In genomic region chr19:6373096-6373812, GRCh38 we compare ENCODE assay signal across 8 cellular contexts. TPM values are rescaled to one million over a fixed set of nuclear protein-coding genes. Genes with fewer than 3 reads are reported as not detected.
DNase-seq lines count a peak whose midpoint lies in the region; ATAC-seq, FAIRE-seq and TF ChIP-seq lines count a peak whose summit lies in the region.

No MANE protein-coding gene starts in this region.

- TF ChIP-seq POLR2A in A549 (IDR thresholded peaks at IDR 0.05; ENCODE audit: low read length) = no peak

- H3K79me2 ChIP-seq in smooth muscle cell (ENCODE audit: low read depth) = no peaks in the 10 kb centered on the region

- peaks cover 17% of the 10 kb centered on the region for H3K4me1 Mint-ChIP-seq in WTC11

- H3K4me3 Mint-ChIP-seq in WTC11 = peak overlapping the region; percentile 85

- H3K27me3 ChIP-seq in bronchial epithelial cell (ENCODE audit: control insufficient read depth, insufficient read depth, low read length) (no peaks in the 10 kb centered on the region), smooth muscle cell (ENCODE audit: low read depth) (no peaks in the 10 kb centered on the region)

- CTCF ChIA-PET in A549 (lab: Yijun Ruan, JAX) = no interaction called here
- CTCF ChIA-PET in WTC11 (lab: Charles Lee) = interaction anchor here (0.8 to 4.0 kb wide), 14 partner anchors 9 to 491 kb away, joined by 3 to 18 read pairs (median 4); partner anchors contain the start of genes CLPP, GTF2F1 and KHSRP

- H3K27ac ChIP-seq in A549 (peak overlapping the region; percentile 95), smooth muscle cell (ENCODE audit: low read depth) (peak overlapping the region; percentile 94)

- 0% methylated on average over 9 of the region's 53 CpGs for WGBS in A549 (ENCODE audit: missing lambda C conversion rate)
- 0% methylated on average over 5 of the region's 53 CpGs for WGBS in smooth muscle cell (ENCODE audit: low lambda C conversion rate)

- H3K4me1 ChIP-seq in A549 = peaks cover 7% of the 10 kb centered on the region; the same call in 2 of the 3 replicates
- H3K4me1 ChIP-seq in smooth muscle cell (ENCODE audit: low read depth) = peaks cover 5% of the 10 kb centered on the region

- H3K4me3 ChIP-seq in A549 (peak overlapping the region; percentile 99), bronchial epithelial cell (ENCODE audit: low read depth, low read length) (peak overlapping the region; percentile 93), smooth muscle cell (peak overlapping the region; percentile 81)

- H3K27ac Mint-ChIP-seq in WTC11 = peak overlapping the region; percentile 94

- no peaks in the 10 kb centered on the region for H3K27me3 Mint-ChIP-seq in WTC11 (ENCODE audit: low read depth)

- peaks cover 10% of the 10 kb centered on the region for H3F3A ChIP-seq in smooth muscle cell (ENCODE audit: low read depth)

- TF ChIP-seq RAD21 in A549 (conservative IDR thresholded peaks at IDR 0.05 in 1 of 2, IDR thresholded peaks at IDR 0.05 in 1 of 2) = no peak

- peak overlapping the region; percentile 86 for H2AFZ ChIP-seq in smooth muscle cell (ENCODE audit: low read depth)

- FAIRE-seq in A549 (lab: Jason Lieb, UNC) = no peak
- FAIRE-seq in bronchial epithelial cell (lab: Jason Lieb, UNC) = no peak

- no peaks in the 10 kb centered on the region for H3K9me3 Mint-ChIP-seq in WTC11

- DNase-seq in A549 (ENCODE audit: low read depth in 1 of 2, low spot score in 1 of 2) = peak; percentile 65 to 97
- DNase-seq in NCI-H226 = peak; percentile 92
- DNase-seq in WTC11 (ENCODE audit: low spot score) = peak; percentile 100
- peak; percentile 90 for DNase-seq in bronchial epithelial cell (ENCODE audit: low read depth)
- DNase-seq in inferior parietal cortex (ENCODE audit: extremely low spot score) = peak; percentile 83
- peak; percentile 98 for DNase-seq in smooth muscle cell (lab: John Stamatoyannopoulos, UW; ENCODE audit: unreplicated experiment)

- POLR2A ChIA-PET in A549 (lab: Yijun Ruan, JAX) (interaction anchor here (0.6 to 1.5 kb wide), 5 partner anchors 10 to 652 kb away, joined by 3 to 16 read pairs (median 4); partner anchors contain the start of gene CLPP), WTC11 (lab: Charles Lee) (interaction anchor here (0.5 to 1.9 kb wide), 12 partner anchors 10 to 394 kb away, joined by 3 to 11 read pairs (median 4); partner anchors contain the start of genes CLPP, GTF2F1 and SH2D3A)

- no peak for TF ChIP-seq EP300 in A549 (IDR thresholded peaks at IDR 0.05)

- peaks cover 2% of the 10 kb centered on the region for H3K36me3 Mint-ChIP-seq in WTC11

- H3K36me3 ChIP-seq in bronchial epithelial cell (ENCODE audit: control insufficient read depth, insufficient read depth, low read length) (peaks cover 5% of the 10 kb centered on the region), smooth muscle cell (ENCODE audit: low read depth) (no peaks in the 10 kb centered on the region)

- ATAC-seq in A549 (peak; percentile 70 to 83), GM18909 (IDR thresholded peaks at IDR 0.05; ENCODE audit: poor library complexity, unreplicated experiment) (peak; percentile 65), HG03280 (IDR thresholded peaks at IDR 0.05; ENCODE audit: unreplicated experiment) (peak; percentile 59), WTC11 (peak; percentile 78)

- H3K9ac ChIP-seq in smooth muscle cell (ENCODE audit: low read depth) = peak overlapping the region; percentile 87

- H4K20me1 ChIP-seq in smooth muscle cell (ENCODE audit: low read depth) = no peaks in the 10 kb centered on the region

- TF ChIP-seq CTCF in A549 (IDR thresholded peaks at IDR 0.05) (no peak), WTC11 (IDR thresholded peaks at IDR 0.05) (no peak), bronchial epithelial cell (IDR thresholded peaks at IDR 0.05; ENCODE audit: insufficient read depth, low read length, severe bottlenecking) (no peak), smooth muscle cell (IDR thresholded peaks at IDR 0.05; ENCODE audit: borderline replicate concordance, insufficient read depth, poor library complexity, severe bottlenecking) (no peak)

- H3K9me3 ChIP-seq in A549 (no peaks in the 10 kb centered on the region), smooth muscle cell (replicated peaks; ENCODE audit: low read depth) (no peaks in the 10 kb centered on the region)

- H3K4me2 ChIP-seq in A549 (peak overlapping the region; percentile 95), smooth muscle cell (peak overlapping the region; percentile 86)

TF ChIP-seq in A549, 52 proteins besides CTCF, POLR2A, EP300 and RAD21 (continues in another document):
- TF ChIP-seq MYC (IDR thresholded peaks at IDR 0.05; ENCODE audit: borderline replicate concordance, low read length) (0 out of 2 replicates have a peak, but pooled peaks have one; percentile 28), CBX8 (IDR thresholded peaks at IDR 0.05) (no peak), JUN (IDR thresholded peaks at IDR 0.05) (no peak), MAX (IDR thresholded peaks at IDR 0.05) (peak; percentile 37; the same call in 1 of the 2 replicates), KDM1A (IDR thresholded peaks at IDR 0.05; ENCODE audit: low read depth) (no peak), ZNF302 (CRISPR knock-in tag; IDR thresholded peaks at IDR 0.05) (no peak)

TF ChIP-seq in WTC11, 78 proteins besides CTCF, POLR2A, EP300 and RAD21:
- no peak for TF ChIP-seq NFYB (CRISPR knock-in tag; conservative IDR thresholded peaks at IDR 0.05; ENCODE audit: low read depth)
- no peak for TF ChIP-seq ZNF121 (CRISPR knock-in tag; IDR thresholded peaks at IDR 0.05)
- 0 out of 2 replicates have a peak, but pooled peaks have one; percentile 38 for TF ChIP-seq TP53 (CRISPR knock-in tag; IDR thresholded peaks at IDR 0.05)
- TF ChIP-seq ATF1 (CRISPR knock-in tag; IDR thresholded peaks at IDR 0.05) = no peak
- TF ChIP-seq IRF1 (CRISPR knock-in tag; IDR thresholded peaks at IDR 0.05) = no peak

RNA-seq across cellular contexts. Expression of gene ALKBH7, which starts 0.7 kb away (rescaled TPM):
- polyA plus RNA-seq in A549 (2011; rRNA removed) = 9.9 and 10.2 TPM in 2 replicates
- 23.9 and 35.0 TPM in 2 replicates for polyA plus RNA-seq in A549 (2012; cell fraction: cytosol; rRNA removed)
- polyA plus RNA-seq in A549 (2012; cell fraction: nucleus; rRNA removed) = 21.8 and 25.7 TPM in 2 replicates
- polyA plus RNA-seq in A549 (2017; fragmentation: RNase III; extraction: RNeasy Plus Mini Kit Qiagen cat#74134 plus additional on column Dnase treatment) = 14.9 to 18.1 TPM (median 18.1 TPM) in 3 replicates
- 4.6 and 6.5 TPM in 2 replicates for polyA minus RNA-seq in A549 (2011; rRNA and poly(A)+ RNA removed)
- 96.4 to 119 TPM (median 114 TPM) in 3 replicates for total RNA-seq in WTC11 (2021)
- 22.0 and 23.7 TPM in 2 replicates for total RNA-seq in bronchial epithelial cell
- total RNA-seq in smooth muscle cell = 34.4 and 38.2 TPM in 2 replicates
- polyA plus RNA-seq in smooth muscle cell = 100 and 103 TPM in 2 replicates

RNA-seq across cellular contexts. Expression of gene PSPN, which starts 2.5 kb away (rescaled TPM):
- polyA plus RNA-seq in A549 (2011; rRNA removed) (0.34 and 0.62 TPM in 2 replicates), A549 (2017; fragmentation: RNase III; extraction: RNeasy Plus Mini Kit Qiagen cat#74134 plus additional on column Dnase treatment) (0.71 to 0.75 TPM (median 0.71 TPM) in 3 replicates), smooth muscle cell (2.0 and 2.1 TPM in 2 replicates)
- 0.26 and 0.41 TPM in 2 replicates for polyA plus RNA-seq in A549 (2012; cell fraction: cytosol; rRNA removed)
- 0.65 and 0.88 TPM in 2 replicates for polyA plus RNA-seq in A549 (2012; cell fraction: nucleus; rRNA removed)
- 0.58 and 0.92 TPM in 2 replicates for polyA minus RNA-seq in A549 (2011; rRNA and poly(A)+ RNA removed)
- total RNA-seq in WTC11 (2021) (1.9 to 3.5 TPM (median 2.9 TPM) in 3 replicates), bronchial epithelial cell (0.26 and 0.51 TPM in 2 replicates), smooth muscle cell (0.67 and 1.2 TPM in 2 replicates)

RNA-seq across cellular contexts. Expression of gene CLPP, which starts 11.9 kb away (rescaled TPM):
- polyA plus RNA-seq in A549 (2011; rRNA removed) (28.2 and 35.2 TPM in 2 replicates), A549 (2017; fragmentation: RNase III; extraction: RNeasy Plus Mini Kit Qiagen cat#74134 plus additional on column Dnase treatment) (45.2 to 51.8 TPM (median 49.9 TPM) in 3 replicates), smooth muscle cell (117 and 118 TPM in 2 replicates)
- polyA plus RNA-seq in A549 (2012; cell fraction: cytosol; rRNA removed) = 162 and 186 TPM in 2 replicates
- polyA plus RNA-seq in A549 (2012; cell fraction: nucleus; rRNA removed) = 125 and 187 TPM in 2 replicates
- polyA minus RNA-seq in A549 (2011; rRNA and poly(A)+ RNA removed) = 34.3 and 36.2 TPM in 2 replicates
- total RNA-seq in WTC11 (2021) (86.2 to 95.8 TPM (median 91.9 TPM) in 3 replicates), bronchial epithelial cell (43.1 and 49.8 TPM in 2 replicates), smooth muscle cell (59.1 and 85.9 TPM in 2 replicates)

RNA-seq across cellular contexts. Expression of gene GTF2F1, which starts 19.7 kb away (rescaled TPM):
- polyA plus RNA-seq in A549 (2011; rRNA removed) (32.1 and 39.0 TPM in 2 replicates), A549 (2017; fragmentation: RNase III; extraction: RNeasy Plus Mini Kit Qiagen cat#74134 plus additional on column Dnase treatment) (75.0 to 76.8 TPM (median 75.3 TPM) in 3 replicates), smooth muscle cell (34.7 and 43.0 TPM in 2 replicates)
- 61.9 and 70.5 TPM in 2 replicates for polyA plus RNA-seq in A549 (2012; cell fraction: cytosol; rRNA removed)
- polyA plus RNA-seq in A549 (2012; cell fraction: nucleus; rRNA removed) = 47.2 and 62.0 TPM in 2 replicates
- 34.1 TPM in 2 replicates for polyA minus RNA-seq in A549 (2011; rRNA and poly(A)+ RNA removed)
- total RNA-seq in WTC11 (2021) (61.5 to 62.9 TPM (median 62.4 TPM) in 3 replicates), bronchial epithelial cell (52.7 and 63.6 TPM in 2 replicates), smooth muscle cell (35.6 and 65.8 TPM in 2 replicates)

RNA-seq across cellular contexts. Expression of gene ACER1, which starts 39.8 kb away (rescaled TPM):
- not detected in 2 replicates for polyA plus RNA-seq in A549 (2011; rRNA removed)
- not detected in 2 replicates for polyA plus RNA-seq in A549 (2012; cell fraction: cytosol; rRNA removed)
- 0.02 TPM in 1 of 2 replicates, not detected in the other for polyA plus RNA-seq in A549 (2012; cell fraction: nucleus; rRNA removed)
- not detected in 3 replicates for polyA plus RNA-seq in A549 (2017; fragmentation: RNase III; extraction: RNeasy Plus Mini Kit Qiagen cat#74134 plus additional on column Dnase treatment)
- not detected in 2 replicates for polyA minus RNA-seq in A549 (2011; rRNA and poly(A)+ RNA removed)
- not detected in 3 replicates for total RNA-seq in WTC11 (2021)
- total RNA-seq in bronchial epithelial cell = not detected in 2 replicates
- total RNA-seq in smooth muscle cell = 0.09 TPM in 1 of 2 replicates, not detected in the other
- not detected in 2 replicates for polyA plus RNA-seq in smooth muscle cell

Comparison
In these comparisons a context has a peak if more than half of its experiments do, and no peak if none do; other contexts are left out.
1. Peak in every context shown above with its lines: DNase-seq, ATAC-seq, H3K4me3 ChIP-seq and H3K27ac ChIP-seq.